ENCODE assay signal across 8 cellular contexts in the genomic region with DNA sequence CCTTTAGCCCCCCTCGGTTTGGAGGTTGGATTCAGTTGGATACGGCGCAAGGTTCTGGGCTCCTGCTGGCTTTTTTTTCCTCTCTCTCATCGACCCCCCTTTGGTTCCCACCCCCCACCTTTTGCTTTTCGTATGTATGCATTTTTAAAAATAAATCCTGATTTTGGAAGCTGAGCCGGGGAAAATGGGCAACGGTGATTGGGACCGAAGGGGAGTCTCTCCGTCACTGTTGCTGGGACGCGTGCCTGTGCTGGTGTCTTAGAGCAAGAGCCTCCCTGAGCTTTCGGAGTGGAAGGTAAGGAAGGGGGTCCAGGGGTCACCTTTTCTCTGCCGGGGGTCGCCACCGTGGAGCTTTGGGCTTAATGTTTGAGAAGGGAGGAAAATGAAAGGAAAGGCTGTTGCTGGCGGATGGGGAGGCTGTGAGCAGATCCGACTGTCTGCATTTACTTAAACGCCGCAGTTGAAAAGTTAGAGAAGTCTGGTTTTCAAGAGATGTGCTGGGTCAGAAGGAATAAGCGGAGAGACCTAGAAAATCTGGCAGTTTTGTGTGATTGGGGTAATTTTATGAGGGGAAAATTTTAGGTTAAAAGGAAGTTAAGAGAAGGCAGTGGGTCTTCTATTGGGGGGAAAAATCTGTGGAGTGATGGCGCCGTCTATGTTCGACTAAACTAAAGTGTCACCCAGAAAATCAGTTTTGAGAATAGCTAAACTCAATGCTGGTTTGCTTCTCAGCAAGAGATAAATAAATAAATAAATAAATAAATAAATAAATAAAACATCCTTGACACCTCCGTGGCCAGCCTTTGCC. TPM values are rescaled to one million over a fixed set of nuclear protein-coding genes. Genes with fewer than 3 reads are reported as not detected.
DNase-seq lines count a peak whose midpoint lies in the region; ATAC-seq, FAIRE-seq and TF ChIP-seq lines count a peak whose summit lies in the region.

No MANE protein-coding gene starts in this region.

- H3K4me1 ChIP-seq in ES-I3 (ENCODE audit: insufficient read depth, low read length), result 0 out of 2 replicates have a peak, but pooled peaks cover 5% of the 10 kb centered on the region
- peaks cover 6 to 31% of the 10 kb centered on the region in 2 experiments; a peak in 4 of 5 replicates for H3K4me1 ChIP-seq in K562 (replicated peaks in 1 of 2; ENCODE audit: control insufficient read depth in 2 of 2, insufficient read depth in 2 of 2, low read length in 2 of 2)
- peaks cover 0 to 38% (median 29%) of the 10 kb centered on the region in 5 donors for H3K4me1 ChIP-seq in subcutaneous abdominal adipose tissue (ENCODE audit: control insufficient read depth in 5 of 5, insufficient read depth in 5 of 5, low read length in 5 of 5)

- peak overlapping the region; percentile 90 for H3K4me2 ChIP-seq in K562 (ENCODE audit: insufficient read depth, low read length)

- H3K27ac ChIP-seq in K562 (ENCODE audit: extremely low read depth, low read depth, low read length), result peak overlapping the region; percentile 72; the same call in 2 of the 3 replicates
- H3K27ac ChIP-seq in subcutaneous abdominal adipose tissue (ENCODE audit: low read depth, low read length), result no peak overlapping the region

- H3K4me3 ChIP-seq in MG63 (peak overlapping the region; percentile 49), K562 (peak overlapping the region; percentile 81), kidney epithelial cell (ENCODE audit: low read depth, low read length) (peak overlapping the region; percentile 60), subcutaneous abdominal adipose tissue (ENCODE audit: low read depth in 1 of 5, low read length in 5 of 5) (peak overlapping the region; percentile 72 to 85 (median 81))

- H2AFZ ChIP-seq in K562 (ENCODE audit: low read depth, low read length), result peak overlapping the region; percentile 96

- intact Hi-C loops in K562 (cut with micrococcal nuclease), result loop anchor here (1.0 to 5.0 kb wide), 5 partner anchors 60 to 1709 kb away; no protein-coding TSS in a partner anchor

- CTCF ChIA-PET in K562 (lab: Yijun Ruan, JAX; ENCODE audit: low intra/inter-chr PET ratio), result interaction anchor here (0.6 to 1.4 kb wide), 3 partner anchors 292 to 1948 kb away, joined by 3 to 8 read pairs (median 5); no protein-coding TSS in a partner anchor

- no peak for TF ChIP-seq EP300 in K562 (IDR thresholded peaks at IDR 0.05; ENCODE audit: low read length)

- H3K9me1 ChIP-seq in K562 (ENCODE audit: control insufficient read depth, insufficient read depth, low read length), result no peaks in the 10 kb centered on the region

- WGBS in K562 (ENCODE audit: insufficient coverage, low coverage, missing lambda C conversion rate), result 1% methylated on average over 21 of the region's 24 CpGs

- peaks cover 39% of the 10 kb centered on the region for H3K27me3 ChIP-seq in MG63
- no peaks in the 10 kb centered on the region; a peak in 1 of 5 replicates for H3K27me3 ChIP-seq in K562 (ENCODE audit: control insufficient read depth in 2 of 2, insufficient read depth in 2 of 2, low read length in 2 of 2)
- H3K27me3 ChIP-seq in kidney epithelial cell (ENCODE audit: control insufficient read depth, insufficient read depth, low read length), result peaks cover 12% of the 10 kb centered on the region
- peaks cover 0 to 14% (median 4%) of the 10 kb centered on the region in 5 donors for H3K27me3 ChIP-seq in subcutaneous abdominal adipose tissue (ENCODE audit: control insufficient read depth in 5 of 5, insufficient read depth in 4 of 5, low read length in 5 of 5)

- no peak for TF ChIP-seq POLR2A in K562 (conservative IDR thresholded peaks at IDR 0.05)

- H3K36me3 ChIP-seq in ES-I3 (ENCODE audit: insufficient read depth, low read length), result no peaks in the 10 kb centered on the region
- no peaks in the 10 kb centered on the region for H3K36me3 ChIP-seq in MG63
- H3K36me3 ChIP-seq in K562 (ENCODE audit: control insufficient read depth, insufficient read depth, low read length), result no peaks in the 10 kb centered on the region; the same call in 2 of the 3 replicates
- H3K36me3 ChIP-seq in kidney epithelial cell (ENCODE audit: control insufficient read depth, insufficient read depth, low read length), result no peaks in the 10 kb centered on the region
- H3K36me3 ChIP-seq in subcutaneous abdominal adipose tissue (ENCODE audit: control insufficient read depth in 5 of 5, insufficient read depth in 5 of 5, low read length in 5 of 5), result no peaks in the 10 kb centered on the region

- peaks cover 52% of the 10 kb centered on the region for H3K79me2 ChIP-seq in K562 (ENCODE audit: control insufficient read depth, insufficient read depth, low read length)

- in situ Hi-C loops in K562 (cut with MboI), result loop anchor here (5.0 to 25.0 kb wide), 4 partner anchors 141 to 1711 kb away; no protein-coding TSS in a partner anchor

- ATAC-seq in K562 (peak; percentile 57), GM21515 (IDR thresholded peaks at IDR 0.05; ENCODE audit: unreplicated experiment) (no peak), HG02759 (IDR thresholded peaks at IDR 0.05; ENCODE audit: unreplicated experiment) (no peak)

- no peaks in the 10 kb centered on the region for H4K20me1 ChIP-seq in K562 (replicated peaks; ENCODE audit: control insufficient read depth, insufficient read depth, low read length)

- peak; percentile 20 to 29; a peak in 2 of 4 replicates for TF ChIP-seq RAD21 in K562 (CRISPR knock-in tag; conservative IDR thresholded peaks at IDR 0.05 in 1 of 2, IDR thresholded peaks at IDR 0.05 in 1 of 2)

- H3K9ac ChIP-seq in ES-I3 (ENCODE audit: low read depth, low read length) (peak overlapping the region; percentile 67), K562 (ENCODE audit: insufficient read depth in 1 of 2, low read depth in 2 of 2, low read length in 2 of 2) (peak overlapping the region; percentile 70 to 93), subcutaneous abdominal adipose tissue (ENCODE audit: low read length in 5 of 5) (peak overlapping the region in 4 of 5 donors; percentile 6 to 66 (median 56))

- POLR2A ChIA-PET in K562 (lab: Yijun Ruan, JAX), result interaction anchor here (0.6 to 1.3 kb wide), 7 partner anchors 15 to 413 kb away, joined by 3 to 5 read pairs (median 3); no protein-coding TSS in a partner anchor

- peak in 1 of 3 experiments; percentile 41; a peak in 2 of 6 replicates for TF ChIP-seq CTCF in K562 (IDR thresholded peaks at IDR 0.05 in 2 of 3, conservative IDR thresholded peaks at IDR 0.05 in 1 of 3; ENCODE audit: insufficient read depth in 2 of 3, low read depth in 1 of 3, low read length in 3 of 3)
- TF ChIP-seq CTCF in kidney epithelial cell (IDR thresholded peaks at IDR 0.05; ENCODE audit: insufficient read depth, low read length, poor library complexity, severe bottlenecking), result no peak

- DNase-seq in MG63 (no peak), K562 (ENCODE audit: extremely low read depth in 1 of 4, low spot score in 3 of 4) (peak in 3 of 4 experiments; percentile 25 to 53 (median 41)), kidney epithelial cell (ENCODE audit: low read depth) (no peak), HPDE6-E6E7 (ENCODE audit: extremely low spot score) (no peak)

- H3K9me3 ChIP-seq in ES-I3 (ENCODE audit: control insufficient read depth, insufficient read depth, low read length) (no peaks in the 10 kb centered on the region), MG63 (no peaks in the 10 kb centered on the region), K562 (replicated peaks; ENCODE audit: control insufficient read depth, insufficient read depth, low read depth, low read length) (no peaks in the 10 kb centered on the region), subcutaneous abdominal adipose tissue (ENCODE audit: control insufficient read depth in 5 of 5, low read length in 5 of 5) (no peaks in the 10 kb centered on the region)

- BruUV-seq in K562 (replicated peaks; lab: Mats Ljungman, UMichigan), result no TSS peak

- no peak for FAIRE-seq in K562 (lab: Jason Lieb, UNC)

TF ChIP-seq in K562, 482 proteins besides CTCF, POLR2A, EP300 and RAD21 (continues in another document):
- TF ChIP-seq RBBP5 (IDR thresholded peaks at IDR 0.05; ENCODE audit: borderline replicate concordance, insufficient read depth, low read length, poor library complexity, severe bottlenecking), result peak; percentile 30
- 0 out of 2 replicates have a peak, but pooled peaks have one; percentile 12 for TF ChIP-seq CREM (IDR thresholded peaks at IDR 0.05; ENCODE audit: low read depth)
- no peak for TF ChIP-seq ATF1 (CRISPR knock-in tag; IDR thresholded peaks at IDR 0.05)
- no peak for TF ChIP-seq ATF1 (tag; IDR thresholded peaks at IDR 0.05)

RNA-seq across cellular contexts. Expression of a gene that starts 0.8 kb away (rescaled TPM):
- total RNA-seq in MG63 (2014; rRNA removed; shearing (Covaris generic); ENCODE audit: low replicate concordance), result not detected in 2 replicates
- 3.8 and 10.6 TPM in 2 replicates for total RNA-seq in K562 (2011; cell fraction: chromatin; rRNA removed; ENCODE audit: low replicate concordance)
- 2.0 and 3.2 TPM in 2 replicates for total RNA-seq in K562 (2011; cell fraction: nucleolus; rRNA removed)
- total RNA-seq in K562 (2011; cell fraction: nucleoplasm; rRNA removed), result 5.1 and 6.3 TPM in 2 replicates
- total RNA-seq in K562 (2014; rRNA removed), result 3.1 and 3.3 TPM in 2 replicates
- 4.9 and 5.1 TPM in 2 replicates for total RNA-seq in K562 (2014; rRNA removed; fragmentation: Illumina TruSeq; extraction: Trizol)
- total RNA-seq in K562 (2015; rRNA removed; fragmentation: Illumina TruSeq; extraction: Trizol), result 7.4 and 7.8 TPM in 2 replicates
- total RNA-seq in K562 (2021), result 3.9 and 4.7 TPM in 2 replicates
- polyA plus RNA-seq in K562 (2011; rRNA removed), result 0.99 and 2.1 TPM in 2 replicates
- 0.55 and 2.4 TPM in 2 replicates for polyA plus RNA-seq in K562 (2011; cell fraction: cytosol; rRNA removed)
- polyA plus RNA-seq in K562 (2011; cell fraction: nucleus; rRNA removed), result 2.6 and 4.9 TPM in 2 replicates
- 2.1 and 2.2 TPM in 2 replicates for polyA plus RNA-seq in K562 (2012)
- 2.2 and 2.4 TPM in 2 replicates for polyA plus RNA-seq in K562 (2014; fragmentation: Illumina TruSeq; extraction: Trizol)
- 1 to 10 TPM in 1 of 2 experiments, under 1 TPM in 1; 0.90 to 1.5 TPM for polyA plus RNA-seq in K562 (2014; fragmentation: Nextera tagmentation; extraction: Ambion mirVana)
- polyA plus RNA-seq in K562 (2014; rRNA removed), result 1.7 and 1.8 TPM in 2 replicates
- 5.0 and 10.2 TPM in 2 replicates for polyA minus RNA-seq in K562 (2011; rRNA and poly(A)+ RNA removed)
- polyA minus RNA-seq in K562 (2011; cell fraction: cytosol; rRNA and poly(A)+ RNA removed), result 0.76 and 2.3 TPM in 2 replicates
- polyA minus RNA-seq in K562 (2011; cell fraction: nucleus; rRNA and poly(A)+ RNA removed), result 9.6 and 23.1 TPM in 2 replicates
- total RNA-seq in kidney epithelial cell, result 0.82 and 0.92 TPM in 2 replicates

Comparison
In these comparisons a context has a peak if more than half of its experiments do, and no peak if none do; other contexts are left out.
1. DNase-seq: peak in K562 (3 of 4); none in MG63 (single experiment), kidney epithelial cell (single experiment) and HPDE6-E6E7 (single experiment).
2. Peak in every context shown above with its lines, with median percentiles within 50 percentile points of each other: H3K9ac ChIP-seq and H3K4me3 ChIP-seq.